31 cellular contexts compared by ENCODE assay signal in the genomic region with DNA sequence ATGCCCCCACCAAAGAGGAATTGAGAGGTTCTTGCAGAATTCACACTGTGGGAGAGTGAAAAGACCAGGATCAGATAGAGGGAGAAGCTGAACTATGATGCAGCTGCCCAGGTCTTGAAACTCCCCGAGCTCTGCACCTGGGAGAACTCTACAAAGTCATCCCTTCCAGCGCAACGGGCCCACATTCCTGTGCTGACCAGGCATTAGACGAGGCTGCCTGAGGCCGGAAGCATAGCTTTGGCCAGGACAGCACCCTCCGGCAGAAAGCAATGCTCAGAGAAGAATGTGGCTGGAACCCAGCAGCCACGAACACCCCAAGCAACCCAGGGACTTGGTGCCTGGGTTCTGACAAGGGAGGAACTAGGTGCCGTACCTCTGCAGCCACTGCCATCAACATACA.
"Had no signal": no experiment of that assay in that cellular context is flagged by ENCODE, and none has a peak within 500 bp of the region (broad histone marks: within the 10 kb centered on the region; RNA-seq: fewer than 3 reads in every experiment).

No MANE protein-coding gene starts in this region.

- H3K27ac Mint-ChIP-seq: activated B cell treated with CpG ODN at 0.5 μM for 24 hours; activated CD8-positive, alpha-beta T cell treated with anti-CD3 and anti-CD28 coated beads for 36 hours; activated naive CD8-positive, alpha-beta T cell; activated T-helper 17 cell treated with anti-CD3 and anti-CD28 coated beads, Interleukin-2, amount 50 U/mL, for 72 hours; effector memory CD8-positive, alpha-beta T cell; T-helper 17 cell; T-helper 2 cell treated with Interferon-gamma antibody and Interleukin-4, amounts not matched to agents 5 μg/mL and 100 μg/mL, for 36 hours had no signal

- H3K27me3 Mint-ChIP-seq: activated B cell treated with CpG ODN at 0.5 μM for 24 hours had no signal

- H3K9me3 Mint-ChIP-seq: activated CD8-positive, alpha-beta T cell treated with anti-CD3 and anti-CD28 coated beads for 36 hours; activated T-cell treated with anti-CD3 and anti-CD28 coated beads, Interleukin-2, amount 50 U/mL, for 4 hours; activated T-helper 17 cell treated with anti-CD3 and anti-CD28 coated beads, Interleukin-2, amount 50 U/mL, for 72 hours; central memory CD8-positive, alpha-beta T cell; effector memory CD8-positive, alpha-beta T cell had no signal

- DNase-seq: activated B cell treated with CpG ODN at 0.5 μM for 24 hours; activated CD4-positive, alpha-beta T cell treated with anti-CD3 and anti-CD28 coated beads for 48 hours; activated CD4-positive, alpha-beta T cell treated with anti-CD3 and anti-CD28 coated beads, Interleukin-2, amount 50 U/mL, for 1 hour; activated CD4-positive, alpha-beta T cell treated with anti-CD3 and anti-CD28 coated beads, Interleukin-2, amount 50 U/mL, for 48 hours; activated CD8-positive, alpha-beta memory T cell treated with anti-CD3 and anti-CD28 coated beads for 24 hours; activated CD8-positive, alpha-beta T cell treated with anti-CD3 and anti-CD28 coated beads for 36 hours; activated effector memory CD4-positive, alpha-beta T cell treated with Interleukin-2 at 50 U/mL for 16 hours; activated gamma-delta T cell treated with Interleukin-2 at 50 U/mL for 16 hours; activated naive CD4-positive, alpha-beta T cell treated with anti-CD3 and anti-CD28 coated beads, Interleukin-2, amount 50 U/mL, for 16 hours; activated naive CD4-positive, alpha-beta T cell treated with Interleukin-2 at 50 U/mL for 16 hours; activated T-cell treated with anti-CD3 and anti-CD28 coated beads, Interleukin-2, amount 50 U/mL, for 4 hours; amniotic stem cell; anterior cingulate cortex; brain microvascular endothelial cell; cortex of kidney; dermis blood vessel endothelial cell; effector CD4-positive, alpha-beta T cell; effector memory CD8-positive, alpha-beta T cell; foreskin fibroblast; head of caudate nucleus; T-helper 1 cell; T-helper 17 cell; T1000; WERI-Rb-1 had no signal

- H3K36me3 ChIP-seq: brain microvascular endothelial cell, WERI-Rb-1 had no signal

- H3K27ac ChIP-seq: brain microvascular endothelial cell, epithelial cell of prostate, WERI-Rb-1 had no signal

- H3K36me3 Mint-ChIP-seq: activated naive CD8-positive, alpha-beta T cell had no signal

- H3K4me1 Mint-ChIP-seq: activated B cell treated with CpG ODN at 0.5 μM for 24 hours; activated T-helper 17 cell treated with anti-CD3 and anti-CD28 coated beads, Interleukin-2, amount 50 U/mL, for 72 hours; central memory CD8-positive, alpha-beta T cell; T-helper 17 cell had no signal

- H3K27me3 ChIP-seq: brain microvascular endothelial cell had no signal

- H3K4me3 Mint-ChIP-seq: activated B cell treated with CpG ODN at 0.5 μM for 24 hours; activated CD8-positive, alpha-beta T cell treated with anti-CD3 and anti-CD28 coated beads for 36 hours; activated naive CD8-positive, alpha-beta T cell; activated T-cell treated with anti-CD3 and anti-CD28 coated beads, Interleukin-2, amount 50 U/mL, for 4 hours; activated T-helper 17 cell treated with anti-CD3 and anti-CD28 coated beads, Interleukin-2, amount 50 U/mL, for 72 hours; central memory CD8-positive, alpha-beta T cell; effector memory CD8-positive, alpha-beta T cell; T-helper 17 cell; T-helper 2 cell treated with Interferon-gamma antibody and Interleukin-4, amounts not matched to agents 5 μg/mL and 100 μg/mL, for 36 hours had no signal

- ATAC-seq: activated CD4-positive, CD25-positive, alpha-beta regulatory T cell treated with anti-CD3 and anti-CD28 coated beads, Interleukin-2, amount 50 U/mL, for 24 hours; activated CD8-positive, alpha-beta T cell treated with anti-CD3 and anti-CD28 coated beads for 36 hours; activated T-cell treated with anti-CD3 and anti-CD28 coated beads, Interleukin-2, amount 50 U/mL, for 4 hours; activated T-helper 17 cell treated with anti-CD3 and anti-CD28 coated beads, Interleukin-2, amount 50 U/mL, for 72 hours; effector memory CD8-positive, alpha-beta T cell; esophagus mucosa; T-helper 17 cell had no signal
